In genomic region chr13:42272776-42273175, GRCh38 we compare ENCODE assay signal across 8 cellular contexts. TPM values are rescaled to one million over a fixed set of nuclear protein-coding genes. Genes with fewer than 3 reads are reported as not detected.
DNase-seq lines count a peak whose midpoint lies in the region; ATAC-seq and TF ChIP-seq lines count a peak whose summit lies in the region.

No MANE protein-coding gene starts in this region.

- H3K4me1 ChIP-seq in GM23338 (ENCODE audit: insufficient read depth), result peaks cover 35% of the 10 kb centered on the region
- peaks cover 0 to 44% (median 5%) of the 10 kb centered on the region in 3 donors for H3K4me1 ChIP-seq in gastroesophageal sphincter
- peaks cover 6 to 12% (median 10%) of the 10 kb centered on the region in 3 donors for H3K4me1 ChIP-seq in skeletal muscle tissue (ENCODE audit: control insufficient read depth in 3 of 3, insufficient read depth in 3 of 3, low read length in 3 of 3)

- H3K27ac Mint-ChIP-seq in GM23338 (peak overlapping the region; percentile 82; the same call in 1 of the 2 replicates), T-cell (peak overlapping the region; percentile 93 to 94)

- no peaks in the 10 kb centered on the region for H3K9me2 ChIP-seq in GM23338 (ENCODE audit: insufficient read depth)

- peaks cover 31% of the 10 kb centered on the region for H3K9me3 Mint-ChIP-seq in GM23338
- no peaks in the 10 kb centered on the region for H3K9me3 Mint-ChIP-seq in T-cell

- H3K4me1 Mint-ChIP-seq in GM23338 (peaks cover 47% of the 10 kb centered on the region), T-cell (peaks cover 52 to 63% (median 54%) of the 10 kb centered on the region in 3 donors)

- H3K9me3 ChIP-seq in gastroesophageal sphincter (no peaks in the 10 kb centered on the region), skeletal muscle tissue (ENCODE audit: control insufficient read depth in 3 of 3, low read length in 3 of 3) (no peaks in the 10 kb centered on the region)

- TF ChIP-seq EP300 in gastroesophageal sphincter (IDR thresholded peaks at IDR 0.05), result no peak

- H3K4me3 ChIP-seq in GM23338 (peak overlapping the region; percentile 68), gastroesophageal sphincter (peak overlapping the region; percentile 89 to 94), skeletal muscle tissue (ENCODE audit: low read length in 3 of 3) (peak overlapping the region; percentile 80 to 86 (median 85))

- CTCF ChIA-PET in T-cell (lab: Charles Lee), result interaction anchor here (0.6 to 0.9 kb wide), 4 partner anchors 566 to 999 kb away, joined by 3 read pairs; no protein-coding TSS in a partner anchor

- ATAC-seq in GM23338, result no peak
- ATAC-seq in T-cell (replicated peaks in 1 of 4), result no peak
- no peak for ATAC-seq in gastroesophageal sphincter
- ATAC-seq in HG02798 (IDR thresholded peaks at IDR 0.05; ENCODE audit: poor library complexity, unreplicated experiment), result no peak
- ATAC-seq in HG03457 (IDR thresholded peaks at IDR 0.05; ENCODE audit: unreplicated experiment), result no peak
- no peak for ATAC-seq in HG03354 (IDR thresholded peaks at IDR 0.05; ENCODE audit: poor library complexity, severe bottlenecking, unreplicated experiment)

- H3F3A ChIP-seq in GM23338 (replicated peaks; ENCODE audit: low read depth), result peaks cover 5% of the 10 kb centered on the region; the same call in 1 of the 2 replicates

- TF ChIP-seq POLR2A in gastroesophageal sphincter (IDR thresholded peaks at IDR 0.05), result no peak

- H3K4me3 Mint-ChIP-seq in GM23338, result peak overlapping the region; percentile 98
- H3K4me3 Mint-ChIP-seq in T-cell, result peak overlapping the region; percentile 96 to 98 (median 96)

- H3K27me3 Mint-ChIP-seq in GM23338 (ENCODE audit: insufficient read depth, low read depth, poor library complexity), result peaks cover 13% of the 10 kb centered on the region
- no peaks in the 10 kb centered on the region for H3K27me3 Mint-ChIP-seq in T-cell

- no peaks in the 10 kb centered on the region for H3K27me3 ChIP-seq in GM23338 (ENCODE audit: insufficient read depth)
- H3K27me3 ChIP-seq in gastroesophageal sphincter, result no peaks in the 10 kb centered on the region
- peaks cover 0 to 5% (median 0%) of the 10 kb centered on the region in 3 donors for H3K27me3 ChIP-seq in skeletal muscle tissue (ENCODE audit: control insufficient read depth in 3 of 3, insufficient read depth in 3 of 3, low read length in 3 of 3)

- 3% methylated on average over 4 of the region's 4 CpGs for WGBS in gastroesophageal sphincter (ENCODE audit: low coverage in 1 of 2), 2 donors

- H4K20me1 ChIP-seq in GM23338 (replicated peaks; ENCODE audit: insufficient read depth), result no peaks in the 10 kb centered on the region

- TF ChIP-seq CTCF in GM23338 (conservative IDR thresholded peaks at IDR 0.05; ENCODE audit: low read depth in 2 of 2) (no peak), gastroesophageal sphincter (IDR thresholded peaks at IDR 0.05) (no peak)

- H3K79me2 ChIP-seq in GM23338 (replicated peaks; ENCODE audit: insufficient read depth), result peaks cover 55% of the 10 kb centered on the region

- H3K9ac ChIP-seq in skeletal muscle tissue (ENCODE audit: low read depth in 1 of 3, low read length in 3 of 3), result peak overlapping the region; percentile 78 to 81 (median 79)

- H3K36me3 ChIP-seq in GM23338 (ENCODE audit: insufficient read depth) (no peaks in the 10 kb centered on the region), gastroesophageal sphincter (no peaks in the 10 kb centered on the region), skeletal muscle tissue (ENCODE audit: control insufficient read depth in 3 of 3, insufficient read depth in 3 of 3, low read length in 3 of 3) (no peaks in the 10 kb centered on the region)

- H3K27ac ChIP-seq in GM23338 (ENCODE audit: low read depth) (peak overlapping the region; percentile 14; the same call in 1 of the 2 replicates), gastroesophageal sphincter (peak overlapping the region; percentile 78 to 94 (median 92)), skeletal muscle tissue (ENCODE audit: low read depth, low read length) (peak overlapping the region; percentile 59)

- H2AFZ ChIP-seq in GM23338, result peak overlapping the region; percentile 84; the same call in 1 of the 2 replicates

- H3K36me3 Mint-ChIP-seq in GM23338 (ENCODE audit: low read depth), result peaks cover 20% of the 10 kb centered on the region
- no peaks in the 10 kb centered on the region for H3K36me3 Mint-ChIP-seq in T-cell

- POLR2A ChIA-PET in T-cell (lab: Charles Lee), result interaction anchor here (0.6 to 1.6 kb wide), 4 partner anchors 101 to 1816 kb away, joined by 3 to 9 read pairs (median 4); no protein-coding TSS in a partner anchor

- DNase-seq in GM23338 (ENCODE audit: low spot score) (no peak), T-cell (no peak), kidney glomerular epithelial cell (lab: John Stamatoyannopoulos, UW) (no peak)

- H3K4me2 ChIP-seq in GM23338, result peak overlapping the region; percentile 86

TF ChIP-seq in GM23338, 12 proteins besides CTCF, POLR2A, EP300 and RAD21 (continues in another document):
- no peak for TF ChIP-seq CREB1 (CRISPR knock-in tag; IDR thresholded peaks at IDR 0.05; ENCODE audit: low read depth)
- no peak for TF ChIP-seq POLR2AphosphoS5 (IDR thresholded peaks at IDR 0.05; ENCODE audit: low read depth)
- TF ChIP-seq ZNF462 (CRISPR knock-in tag; IDR thresholded peaks at IDR 0.05), result no peak

RNA-seq across cellular contexts. Expression of gene AKAP11, which starts 0.8 kb away (rescaled TPM):
- total RNA-seq in GM23338 (2014; rRNA removed; shearing (Covaris generic)), result 20.7 and 21.6 TPM in 2 replicates
- 4.2 and 4.3 TPM in 2 replicates for polyA plus RNA-seq in GM23338 (2016; fragmentation: Nextera tagmentation; extraction: Ambion mirVana)
- 10 to 100 TPM; 29.1 to 31.6 (median 30.0) TPM for total RNA-seq in T-cell
- 10 to 100 TPM; 41.1 to 53.4 (median 45.3) TPM for total RNA-seq in gastroesophageal sphincter
- 16.7 TPM for total RNA-seq in skeletal muscle tissue

Comparison
In these comparisons a context has a peak if more than half of its experiments do, and no peak if none do; other contexts are left out.
1. H3K27ac ChIP-seq: peak in every context shown above with its lines; median percentile 92 in gastroesophageal sphincter; 59 in skeletal muscle tissue; 14 in GM23338.